Comparison of ENCODE assay signal across 19 cellular contexts in genomic region chr10:98487692-98488091, GRCh38.
"Had no signal": no experiment of that assay in that cellular context is flagged by ENCODE, and none has a peak within 500 bp of the region (broad histone marks: within the 10 kb centered on the region; RNA-seq: fewer than 3 reads in every experiment).

No MANE protein-coding gene starts in this region.

- ATAC-seq: activated CD8-positive, alpha-beta T cell treated with anti-CD3 and anti-CD28 coated beads, Interleukin-2, amount 10 ng/mL, durations not matched to agents 7 days and 5 days; activated naive CD8-positive, alpha-beta T cell treated with anti-CD3 and anti-CD28 coated beads, Interleukin-2, amount 50 U/mL, for 24 hours; heart right ventricle; left colon had no signal

- H3K27me3 ChIP-seq: neutrophil, ovary, upper lobe of left lung had no signal

- H3K4me3 ChIP-seq: coronary artery, heart right ventricle, ovary, prostate gland, spleen, thoracic aorta, upper lobe of left lung had no signal

- DNase-seq: activated CD4-positive, alpha-beta T cell treated with anti-CD3 and anti-CD28 coated beads, Interleukin-2, amount 10 ng/mL, durations not matched to agents 7 days and 5 days; activated CD4-positive, CD25-positive, alpha-beta regulatory T cell treated with anti-CD3 and anti-CD28 coated beads, Interleukin-2, amount 50 U/mL, for 72 hours; activated CD8-positive, alpha-beta T cell treated with anti-CD3 and anti-CD28 coated beads, Interleukin-2, amount 10 ng/mL, durations not matched to agents 7 days and 5 days; activated gamma-delta T cell; activated naive CD4-positive, alpha-beta T cell treated with anti-CD3 and anti-CD28 coated beads, Interleukin-2, amount 50 U/mL, for 16 hours; activated naive CD8-positive, alpha-beta T cell treated with anti-CD3 and anti-CD28 coated beads, Interleukin-2, amount 50 U/mL, for 24 hours; cerebellar nuclear complex; heart right ventricle; left colon; ovary; spleen; stimulated activated CD4-positive, alpha-beta T cell treated with anti-CD3 and anti-CD28 coated beads, Interleukin-4, amount 100 ng/mL, for 24 hours; stimulated activated naive CD4-positive, alpha-beta T cell treated with Interleukin-2 at 50 U/mL for 16 hours; upper lobe of left lung; WERI-Rb-1 had no signal

- H3K36me3 ChIP-seq: heart right ventricle, neutrophil, ovary, prostate gland, spleen, thoracic aorta, upper lobe of left lung, WERI-Rb-1 had no signal

- H3K4me1 ChIP-seq: heart right ventricle, prostate gland, spleen, upper lobe of left lung had no signal

- H3K27ac ChIP-seq: coronary artery, heart right ventricle, neutrophil, ovary, prostate gland, spleen, thoracic aorta, upper lobe of left lung, WERI-Rb-1 had no signal

- H3K9me3 ChIP-seq: neutrophil, ovary, prostate gland, thoracic aorta, upper lobe of left lung had no signal
